16 cellular contexts compared by ENCODE assay signal in genomic region chr11:69559181-69559580, GRCh38.
"Had no signal": no experiment of that assay in that cellular context is flagged by ENCODE, and none has a peak within 500 bp of the region (broad histone marks: within the 10 kb centered on the region; RNA-seq: fewer than 3 reads in every experiment).

No MANE protein-coding gene starts in this region.

- DNase-seq: cerebellar nuclear complex; dermis blood vessel endothelial cell; effector memory CD8-positive, alpha-beta T cell; foreskin keratinocyte; glutamatergic neuron; hypothalamus; nephron progenitor cell; right cardiac atrium; stimulated activated CD4-positive, alpha-beta T cell treated with anti-CD3 and anti-CD28 coated beads, Interleukin-4, amount 100 ng/mL, for 1 hour; upper lobe of left lung had no signal

- ATAC-seq: foreskin keratinocyte, right cardiac atrium had no signal

- H3K4me3 ChIP-seq: ascending aorta, breast epithelium, prostate gland, skin epidermis, upper lobe of left lung had no signal

- H3K27ac Mint-ChIP-seq: activated CD4-positive, alpha-beta T cell treated with anti-CD3 and anti-CD28 coated beads for 36 hours; effector memory CD8-positive, alpha-beta T cell; nephron progenitor cell; T-helper 1 cell treated with Interleukin-12 subunit alpha and Interleukin-12 subunit beta and Interleukin-4 antibody, amounts not matched to agents 30 μg/mL and 1 μg/mL, for 36 hours had no signal

- H3K27ac ChIP-seq: ascending aorta, breast epithelium, foreskin keratinocyte, prostate gland, skin epidermis, upper lobe of left lung had no signal

- H3K4me1 ChIP-seq: ascending aorta, breast epithelium, foreskin keratinocyte, prostate gland, upper lobe of left lung had no signal

- H3K36me3 ChIP-seq: ascending aorta, breast epithelium, prostate gland, upper lobe of left lung had no signal

- H3K27me3 ChIP-seq: ascending aorta, breast epithelium, foreskin keratinocyte, upper lobe of left lung had no signal

- H3K4me3 Mint-ChIP-seq: activated CD4-positive, alpha-beta T cell treated with anti-CD3 and anti-CD28 coated beads for 36 hours; effector memory CD8-positive, alpha-beta T cell; nephron progenitor cell; T-helper 1 cell treated with Interleukin-12 subunit alpha and Interleukin-12 subunit beta and Interleukin-4 antibody, amounts not matched to agents 30 μg/mL and 1 μg/mL, for 36 hours had no signal

- H3K9me3 ChIP-seq: breast epithelium, prostate gland had no signal

- H3K9me3 Mint-ChIP-seq: effector memory CD8-positive, alpha-beta T cell; T-helper 1 cell treated with Interleukin-12 subunit alpha and Interleukin-12 subunit beta and Interleukin-4 antibody, amounts not matched to agents 30 μg/mL and 1 μg/mL, for 36 hours had no signal
